Comparison of ENCODE assay signal across 9 cellular contexts in the genomic region with DNA sequence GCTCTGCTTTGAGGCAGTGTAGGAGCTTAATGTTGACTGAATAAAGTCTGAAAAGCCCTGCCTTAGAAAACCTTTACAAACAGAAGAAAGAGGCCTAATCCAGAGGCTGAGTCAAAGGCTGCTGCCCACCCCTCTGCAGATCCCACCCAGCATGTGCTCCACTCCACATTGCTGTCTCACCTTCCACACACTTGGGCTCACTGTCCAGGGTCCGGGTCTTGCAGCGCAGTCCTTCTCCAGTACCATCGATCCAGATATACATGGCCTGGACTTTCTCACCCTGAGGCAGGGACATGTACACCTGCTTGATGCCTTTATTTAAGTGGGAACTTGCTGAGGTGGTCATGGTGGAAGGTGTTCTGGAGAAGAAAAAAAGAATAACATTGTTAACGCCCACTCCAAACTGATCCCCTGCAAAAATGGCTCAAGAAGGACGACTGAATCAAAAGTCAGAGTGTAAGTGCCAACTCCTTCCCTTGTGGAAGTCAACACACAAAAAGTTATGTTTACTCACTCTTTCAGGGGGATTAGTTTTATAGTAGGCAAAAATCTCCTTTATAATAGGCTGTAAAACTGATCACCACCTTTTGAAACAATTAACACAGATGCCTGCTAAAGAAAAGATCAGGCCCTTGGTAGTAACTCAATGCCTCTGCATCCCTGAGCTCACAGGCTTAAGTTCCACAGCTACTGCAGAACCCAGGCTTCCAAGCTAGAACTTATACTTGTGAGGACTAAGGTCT. TPM values are rescaled to one million over a fixed set of nuclear protein-coding genes. Genes with fewer than 3 reads are reported as not detected.
A peak's percentile ranks its signal among the peaks of the same experiment; 100 is the strongest.
DNase-seq lines count a peak whose midpoint lies in the region; ATAC-seq lines count a peak whose summit lies in the region.
"Had no signal": no experiment of that assay in that cellular context is flagged by ENCODE, and none has a peak within 500 bp of the region (broad histone marks: within the 10 kb centered on the region; RNA-seq: fewer than 3 reads in every experiment).

No MANE protein-coding gene starts in this region.

- 100% methylated on average over 4 of the region's 5 CpGs for WGBS in mesenchymal stem cell
- WGBS in thymus, result 91% methylated on average over 5 of the region's 5 CpGs

- intact Hi-C loops in activated CD4-positive, alpha-beta memory T cell treated with anti-CD3 and anti-CD28 coated beads for 36 hours (cut with micrococcal nuclease), result no loop called here

- no peak overlapping the region for H2BK120ac ChIP-seq in mesenchymal stem cell (ENCODE audit: low read depth, low read length)

- no peak overlapping the region for H2BK15ac ChIP-seq in mesenchymal stem cell (ENCODE audit: low read depth, poor library complexity, severe bottlenecking)

- H3K27me3 ChIP-seq in mesenchymal stem cell (ENCODE audit: control insufficient read depth in 1 of 2, insufficient read depth in 1 of 2, low read length in 2 of 2) (no peaks in the 10 kb centered on the region), thymus (ENCODE audit: control insufficient read depth, insufficient read depth) (no peaks in the 10 kb centered on the region)

- H3K4me3 Mint-ChIP-seq in activated CD4-positive, alpha-beta memory T cell treated with anti-CD3 and anti-CD28 coated beads, Interleukin-2, amount 10 ng/mL, durations not matched to agents 7 days and 5 days, result peak overlapping the region; percentile 96
- H3K4me3 Mint-ChIP-seq in activated CD4-positive, alpha-beta memory T cell treated with anti-CD3 and anti-CD28 coated beads for 36 hours, result no peak overlapping the region
- no peak overlapping the region for H3K4me3 Mint-ChIP-seq in stimulated activated memory B cell treated with anti-CD40 and anti-IgM and Interleukin-4, amounts not matched to agents 10 μg/mL and 1 μg/mL and 100 μg/mL, for 72 hours

- no peak overlapping the region for H2BK5ac ChIP-seq in mesenchymal stem cell (ENCODE audit: low read depth, low read length, poor library complexity, severe bottlenecking)

- H3K36me3 ChIP-seq in mesenchymal stem cell (ENCODE audit: control insufficient read depth in 1 of 2, insufficient read depth in 2 of 2, low read depth in 1 of 2, low read length in 2 of 2) (peaks cover 34 to 50% of the 10 kb centered on the region in 2 experiments), thymus (ENCODE audit: control insufficient read depth, insufficient read depth) (peaks cover 48% of the 10 kb centered on the region)

- H3K4me1 ChIP-seq in mesenchymal stem cell (ENCODE audit: control insufficient read depth, insufficient read depth, low read depth, low read length) (peaks cover 9% of the 10 kb centered on the region), thymus (ENCODE audit: control insufficient read depth, insufficient read depth, low read length) (peaks cover 14% of the 10 kb centered on the region)

- H3K27ac ChIP-seq in caudate nucleus (ENCODE audit: low read depth, low read length) (peak overlapping the region; percentile 20), mesenchymal stem cell (ENCODE audit: low read length, poor library complexity, severe bottlenecking) (no peak overlapping the region), thymus (ENCODE audit: low read depth) (no peak overlapping the region)

- no peak overlapping the region for H3K23ac ChIP-seq in mesenchymal stem cell (ENCODE audit: low read length in 2 of 2)

- CTCF ChIA-PET in activated CD4-positive, alpha-beta memory T cell treated with anti-CD3 and anti-CD28 coated beads, Interleukin-2, amount 10 ng/mL, durations not matched to agents 7 days and 5 days (lab: Charles Lee), result interaction anchor here (0.9 to 14.1 kb wide), 4 partner anchors 8 to 359 kb away, joined by 3 to 261 read pairs (median 9); no protein-coding TSS in a partner anchor
- CTCF ChIA-PET in activated CD4-positive, alpha-beta memory T cell treated with anti-CD3 and anti-CD28 coated beads for 36 hours (lab: Charles Lee), result interaction anchor here (1.9 to 2.7 kb wide), 3 partner anchors 245 to 303 kb away, joined by 8 to 26 read pairs (median 10); no protein-coding TSS in a partner anchor

- H3K79me1 ChIP-seq in mesenchymal stem cell (replicated peaks; ENCODE audit: low read length, poor library complexity, severe bottlenecking), result peaks cover 38% of the 10 kb centered on the region

- no peak overlapping the region for H4K91ac ChIP-seq in mesenchymal stem cell (ENCODE audit: low read length)

- no peak for DNase-seq in activated CD4-positive, alpha-beta memory T cell treated with anti-CD3 and anti-CD28 coated beads, Interleukin-2, amount 10 ng/mL, durations not matched to agents 7 days and 5 days
- DNase-seq in activated CD4-positive, alpha-beta memory T cell treated with anti-CD3 and anti-CD28 coated beads for 36 hours, result no peak
- DNase-seq in caudate nucleus (lab: John Stamatoyannopoulos, UW) (no peak), mesenchymal stem cell (no peak), NCI-H2171 (lab: John Stamatoyannopoulos, UW) (no peak)

- H3K4ac ChIP-seq in mesenchymal stem cell (ENCODE audit: low read depth in 1 of 2, low read length in 2 of 2), result no peak overlapping the region

- no peaks in the 10 kb centered on the region for H3K9me3 Mint-ChIP-seq in activated CD4-positive, alpha-beta memory T cell treated with anti-CD3 and anti-CD28 coated beads, Interleukin-2, amount 10 ng/mL, durations not matched to agents 7 days and 5 days
- H3K9me3 Mint-ChIP-seq in activated CD4-positive, alpha-beta memory T cell treated with anti-CD3 and anti-CD28 coated beads for 36 hours, result no peaks in the 10 kb centered on the region
- H3K9me3 Mint-ChIP-seq in stimulated activated memory B cell treated with anti-CD40 and anti-IgM and Interleukin-4, amounts not matched to agents 10 μg/mL and 1 μg/mL and 100 μg/mL, for 72 hours, result no peaks in the 10 kb centered on the region

- H2AK5ac ChIP-seq in mesenchymal stem cell (ENCODE audit: low read length, severe bottlenecking), result no peak overlapping the region

- H2AFZ ChIP-seq in mesenchymal stem cell (ENCODE audit: low read depth, low read length), result no peak overlapping the region

- H3K36me3 Mint-ChIP-seq in activated CD4-positive, alpha-beta memory T cell treated with anti-CD3 and anti-CD28 coated beads, Interleukin-2, amount 10 ng/mL, durations not matched to agents 7 days and 5 days (ENCODE audit: low read depth), result peaks cover 78% of the 10 kb centered on the region
- H3K36me3 Mint-ChIP-seq in activated CD4-positive, alpha-beta memory T cell treated with anti-CD3 and anti-CD28 coated beads for 36 hours, result peaks cover 34% of the 10 kb centered on the region
- peaks cover 8% of the 10 kb centered on the region for H3K36me3 Mint-ChIP-seq in stimulated activated memory B cell treated with anti-CD40 and anti-IgM and Interleukin-4, amounts not matched to agents 10 μg/mL and 1 μg/mL and 100 μg/mL, for 72 hours

- peaks cover 23% of the 10 kb centered on the region for H3K27me3 Mint-ChIP-seq in activated CD4-positive, alpha-beta memory T cell treated with anti-CD3 and anti-CD28 coated beads, Interleukin-2, amount 10 ng/mL, durations not matched to agents 7 days and 5 days
- peaks cover 7% of the 10 kb centered on the region for H3K27me3 Mint-ChIP-seq in activated CD4-positive, alpha-beta memory T cell treated with anti-CD3 and anti-CD28 coated beads for 36 hours
- peaks cover 33% of the 10 kb centered on the region for H3K27me3 Mint-ChIP-seq in stimulated activated memory B cell treated with anti-CD40 and anti-IgM and Interleukin-4, amounts not matched to agents 10 μg/mL and 1 μg/mL and 100 μg/mL, for 72 hours

- H3K9ac ChIP-seq in mesenchymal stem cell (ENCODE audit: low read length), result peak overlapping the region; percentile 96

- H3K9me3 ChIP-seq in mesenchymal stem cell (ENCODE audit: control insufficient read depth, low read length) (no peaks in the 10 kb centered on the region), thymus (ENCODE audit: control insufficient read depth) (no peaks in the 10 kb centered on the region)

- H3K14ac ChIP-seq in mesenchymal stem cell (ENCODE audit: low read length in 2 of 2), result no peak overlapping the region

- no peak for ATAC-seq in GM21619 (IDR thresholded peaks at IDR 0.05; ENCODE audit: unreplicated experiment)
- no peak for ATAC-seq in stimulated activated memory B cell treated with anti-CD40 and anti-IgM and Interleukin-4, amounts not matched to agents 10 μg/mL and 1 μg/mL and 100 μg/mL, for 72 hours

- H4K8ac ChIP-seq in mesenchymal stem cell (ENCODE audit: low read length), result no peak overlapping the region

- H3K4me3 ChIP-seq in mesenchymal stem cell (ENCODE audit: insufficient read depth in 1 of 2, low read depth in 1 of 2, low read length in 2 of 2) (peak overlapping the region in 1 of 2 experiments; percentile 99), thymus (ENCODE audit: low read length) (peak overlapping the region; percentile 83)

- H2BK12ac ChIP-seq in mesenchymal stem cell (ENCODE audit: low read length in 2 of 2), result no peak overlapping the region

- H3K27ac Mint-ChIP-seq in activated CD4-positive, alpha-beta memory T cell treated with anti-CD3 and anti-CD28 coated beads, Interleukin-2, amount 10 ng/mL, durations not matched to agents 7 days and 5 days, result no peak overlapping the region
- no peak overlapping the region for H3K27ac Mint-ChIP-seq in activated CD4-positive, alpha-beta memory T cell treated with anti-CD3 and anti-CD28 coated beads for 36 hours
- no peak overlapping the region for H3K27ac Mint-ChIP-seq in stimulated activated memory B cell treated with anti-CD40 and anti-IgM and Interleukin-4, amounts not matched to agents 10 μg/mL and 1 μg/mL and 100 μg/mL, for 72 hours

- peak overlapping the region; percentile 31 for H3K4me2 ChIP-seq in mesenchymal stem cell (ENCODE audit: low read length, poor library complexity, severe bottlenecking)

- H3K4me1 Mint-ChIP-seq in activated CD4-positive, alpha-beta memory T cell treated with anti-CD3 and anti-CD28 coated beads, Interleukin-2, amount 10 ng/mL, durations not matched to agents 7 days and 5 days, result peaks cover 35% of the 10 kb centered on the region
- H3K4me1 Mint-ChIP-seq in activated CD4-positive, alpha-beta memory T cell treated with anti-CD3 and anti-CD28 coated beads for 36 hours (ENCODE audit: low read depth), result peaks cover 22% of the 10 kb centered on the region
- H3K4me1 Mint-ChIP-seq in stimulated activated memory B cell treated with anti-CD40 and anti-IgM and Interleukin-4, amounts not matched to agents 10 μg/mL and 1 μg/mL and 100 μg/mL, for 72 hours, result peaks cover 28% of the 10 kb centered on the region

- POLR2A ChIA-PET in activated CD4-positive, alpha-beta memory T cell treated with anti-CD3 and anti-CD28 coated beads, Interleukin-2, amount 10 ng/mL, durations not matched to agents 7 days and 5 days (lab: Charles Lee), result interaction anchor here (0.5 to 2.0 kb wide), 3 partner anchors 129 to 1575 kb away, joined by 3 to 7 read pairs (median 3); no protein-coding TSS in a partner anchor
- POLR2A ChIA-PET in activated CD4-positive, alpha-beta memory T cell treated with anti-CD3 and anti-CD28 coated beads for 36 hours (lab: Charles Lee), result no interaction called here

- no peak overlapping the region for H3K18ac ChIP-seq in mesenchymal stem cell (ENCODE audit: low read depth in 1 of 2, low read length in 2 of 2)

RNA-seq across cellular contexts. Expression of gene GLUL, which starts 3.0 kb away (rescaled TPM):
- total RNA-seq in activated CD4-positive, alpha-beta memory T cell treated with anti-CD3 and anti-CD28 coated beads, Interleukin-2, amount 10 ng/mL, durations not matched to agents 7 days and 5 days, result 100 to 1,000 TPM; 227 to 228 TPM
- 10 to 100 TPM; 61.3 to 63.9 TPM for total RNA-seq in activated CD4-positive, alpha-beta memory T cell treated with anti-CD3 and anti-CD28 coated beads for 36 hours
- polyA plus RNA-seq in mesenchymal stem cell (2013, experiment 1 of 2), result 101 TPM
- polyA plus RNA-seq in mesenchymal stem cell (2013, experiment 2 of 2), result 99.8 TPM
- 1,039 TPM for polyA plus RNA-seq in thymus

RNA-seq across cellular contexts. Expression of gene TEDDM1, which starts 11.9 kb away (rescaled TPM):
- total RNA-seq in activated CD4-positive, alpha-beta memory T cell treated with anti-CD3 and anti-CD28 coated beads, Interleukin-2, amount 10 ng/mL, durations not matched to agents 7 days and 5 days, result not detected
- not detected for total RNA-seq in activated CD4-positive, alpha-beta memory T cell treated with anti-CD3 and anti-CD28 coated beads for 36 hours
- not detected for polyA plus RNA-seq in mesenchymal stem cell (2013, experiment 1 of 2)
- not detected for polyA plus RNA-seq in mesenchymal stem cell (2013, experiment 2 of 2)
- polyA plus RNA-seq in thymus, result 0.02 TPM
- total RNA-seq: T-helper 2 cell treated with Interferon-gamma antibody and Interleukin-4, amounts not matched to agents 100 ng/mL and 5 ng/mL, for 36 hours had no signal
